Comparison of ENCODE assay signal across 28 cellular contexts in genomic region chr5:169991115-169991514, GRCh38. TPM values are rescaled to one million over a fixed set of nuclear protein-coding genes. Genes with fewer than 3 reads are reported as not detected.
"Had no signal": no experiment of that assay in that cellular context is flagged by ENCODE, and none has a peak within 500 bp of the region (broad histone marks: within the 10 kb centered on the region; RNA-seq: fewer than 3 reads in every experiment).

No MANE protein-coding gene starts in this region.

- H3K9me3 ChIP-seq: MG63, Peyer's patch had no signal

- H3K27me3 ChIP-seq: MG63, Peyer's patch had no signal

- H3K4me3 ChIP-seq: MG63, Peyer's patch had no signal

- H3K4me1 ChIP-seq: Peyer's patch had no signal

- H3K27ac ChIP-seq: Peyer's patch had no signal

- DNase-seq: activated CD4-positive, alpha-beta T cell treated with anti-CD3 and anti-CD28 coated beads, Interleukin-2, amount 10 ng/mL, durations not matched to agents 24 days and 14 days; activated CD4-positive, alpha-beta T cell treated with anti-CD3 and anti-CD28 coated beads, Interleukin-2, amount 50 U/mL, for 4 hours; activated CD8-positive, alpha-beta T cell treated with anti-CD3 and anti-CD28 coated beads for 36 hours; activated naive CD4-positive, alpha-beta T cell treated with anti-CD3 and anti-CD28 coated beads, Interleukin-2, amount 10 ng/mL, durations not matched to agents 7 days and 5 days; activated naive CD8-positive, alpha-beta T cell treated with anti-CD3 and anti-CD28 coated beads, Interleukin-2, amount 50 U/mL, for 24 hours; activated T-cell treated with anti-CD3 and anti-CD28 coated beads, Interleukin-2, amount 50 U/mL, for 4 hours; central memory CD4-positive, alpha-beta T cell; Kasumi-1; KG1; MG63; NCI-H1048; NCI-H1105 treated with DMSO at 0.1 percent for 48 hours; NCI-H1436 treated with DMSO at 0.1 percent for 48 hours; NCI-H1694 treated with DMSO at 0.1 percent for 48 hours; NCI-H2029; NCI-H510A; NCI-H526; NCI-H748 treated with DMSO at 0.1 percent for 48 hours; NK-92 treated with Interleukin-12 subunit alpha and Interleukin-12 subunit beta, amount 100 ng/mL, for 24 hours; PC-3; Peyer's patch; RPMI8226; SW 1271; T-helper 1 cell; T1000 had no signal

- H3K36me3 ChIP-seq: MG63, Peyer's patch had no signal

- ATAC-seq: activated CD8-positive, alpha-beta T cell treated with anti-CD3 and anti-CD28 coated beads for 36 hours; activated naive CD8-positive, alpha-beta T cell treated with anti-CD3 and anti-CD28 coated beads, Interleukin-2, amount 50 U/mL, for 24 hours; activated T-cell treated with anti-CD3 and anti-CD28 coated beads, Interleukin-2, amount 50 U/mL, for 4 hours; PC-3 had no signal

RNA-seq across cellular contexts. Expression of gene INSYN2B, which starts 10.8 kb away (rescaled TPM):
- total RNA-seq: activated CD4-positive, alpha-beta T cell treated with anti-CD3 and anti-CD28 coated beads, Interleukin-2, amount 10 ng/mL, durations not matched to agents 24 days and 14 days; activated CD8-positive, alpha-beta memory T cell treated with anti-CD3 and anti-CD28 coated beads for 36 hours; activated CD8-positive, alpha-beta T cell treated with anti-CD3 and anti-CD28 coated beads for 36 hours; activated T-cell treated with anti-CD3 and anti-CD28 coated beads, Interleukin-2, amount 50 U/mL, for 4 hours; activated T-helper 1 cell treated with anti-CD3 and anti-CD28 coated beads, Interleukin-12 subunit alpha, Interleukin-12 subunit beta, Interleukin-2, Interleukin-4 antibody, amounts not matched to agents 30 ng/mL and 10 ng/mL and 1 ng/mL, durations not matched to agents 14 hours and 24 hours and 36 hours; T-helper 2 cell treated with Interferon-gamma antibody and Interleukin-4, amounts not matched to agents 100 ng/mL and 5 ng/mL, for 36 hours had no signal
